ENCODE assay signal across 22 cellular contexts in genomic region chr17:7496470-7497227, GRCh38. TPM values are rescaled to one million over a fixed set of nuclear protein-coding genes. Genes with fewer than 3 reads are reported as not detected.
DNase-seq lines count a peak whose midpoint lies in the region; ATAC-seq, FAIRE-seq and TF ChIP-seq lines count a peak whose summit lies in the region.
"Had no signal": no experiment of that assay in that cellular context is flagged by ENCODE, and none has a peak within 500 bp of the region (broad histone marks: within the 10 kb centered on the region; RNA-seq: fewer than 3 reads in every experiment).

No MANE protein-coding gene starts in this region.

- H3K27ac ChIP-seq in kidney (ENCODE audit: low read depth in 2 of 2, low read length in 2 of 2): no peak overlapping the region
- H3K27ac ChIP-seq in CD8-positive, alpha-beta memory T cell (ENCODE audit: low read depth, low read length): no peak overlapping the region
- H3K27ac ChIP-seq: 22Rv1, tibial artery had no signal

- H3K36me3 Mint-ChIP-seq in activated CD4-positive, alpha-beta T cell treated with anti-CD3 and anti-CD28 coated beads, Interleukin-2, amount 10 ng/mL, durations not matched to agents 24 days and 14 days (ENCODE audit: low read depth): peaks cover 66% of the 10 kb centered on the region
- peaks cover 72% of the 10 kb centered on the region for H3K36me3 Mint-ChIP-seq in activated CD4-positive, alpha-beta T cell treated with anti-CD3 and anti-CD28 coated beads, Interleukin-2, amount 10 ng/mL, durations not matched to agents 7 days and 5 days (ENCODE audit: low read depth)
- peaks cover 68% of the 10 kb centered on the region for H3K36me3 Mint-ChIP-seq in activated naive CD8-positive, alpha-beta T cell treated with anti-CD3 and anti-CD28 coated beads, Interleukin-2, amount 50 U/mL, for 24 hours (ENCODE audit: low read depth)
- H3K36me3 Mint-ChIP-seq in type B pancreatic cell: peaks cover 48% of the 10 kb centered on the region
- H3K36me3 Mint-ChIP-seq in CD8-positive, alpha-beta memory T cell: peaks cover 13 to 85% (median 14%) of the 10 kb centered on the region in 3 donors
- peaks cover 67% of the 10 kb centered on the region for H3K36me3 Mint-ChIP-seq in activated CD4-positive, alpha-beta T cell treated with anti-CD3 and anti-CD28 coated beads for 36 hours (ENCODE audit: low read depth)

- TF ChIP-seq CTCF in kidney (IDR thresholded peaks at IDR 0.05; ENCODE audit: borderline replicate concordance, extremely low read depth, insufficient read depth) (no peak), type B pancreatic cell (conservative IDR thresholded peaks at IDR 0.05) (no peak)

- ATAC-seq in activated naive CD8-positive, alpha-beta T cell treated with anti-CD3 and anti-CD28 coated beads, Interleukin-2, amount 50 U/mL, for 24 hours: no peak
- no peak for ATAC-seq in HG03565 (IDR thresholded peaks at IDR 0.05; ENCODE audit: unreplicated experiment)
- no peak for ATAC-seq in activated CD4-positive, alpha-beta T cell treated with anti-CD3 and anti-CD28 coated beads for 36 hours
- ATAC-seq: activated CD8-positive, alpha-beta memory T cell treated with anti-CD3 and anti-CD28 coated beads, Interleukin-2, amount 10 ng/mL, durations not matched to agents 7 days and 5 days; CD8-positive, alpha-beta T cell had no signal

- H3K4me1 ChIP-seq in kidney (ENCODE audit: control insufficient read depth in 1 of 2, insufficient read depth in 1 of 2, low read depth in 1 of 2, low read length in 2 of 2): peaks cover 0 to 16% of the 10 kb centered on the region in 2 donors
- H3K4me1 ChIP-seq in CD8-positive, alpha-beta memory T cell (ENCODE audit: insufficient read depth, low read length): peaks cover 9% of the 10 kb centered on the region
- H3K4me1 ChIP-seq: tibial artery had no signal

- no peak for FAIRE-seq in kidney (lab: Jason Lieb, UNC)
- FAIRE-seq: GM19239 had no signal

- DNase-seq in activated CD4-positive, alpha-beta T cell treated with anti-CD3 and anti-CD28 coated beads, Interleukin-2, amount 10 ng/mL, durations not matched to agents 24 days and 14 days: no peak
- DNase-seq in activated CD4-positive, alpha-beta T cell treated with anti-CD3 and anti-CD28 coated beads, Interleukin-2, amount 10 ng/mL, durations not matched to agents 7 days and 5 days: no peak
- no peak for DNase-seq in activated naive CD8-positive, alpha-beta T cell treated with anti-CD3 and anti-CD28 coated beads, Interleukin-2, amount 50 U/mL, for 24 hours
- peak; percentile 61 for DNase-seq in kidney
- no peak for DNase-seq in type B pancreatic cell (ENCODE audit: extremely low spot score, unreplicated experiment)
- no peak for DNase-seq in CD8-positive, alpha-beta memory T cell
- no peak for DNase-seq in activated CD4-positive, alpha-beta T cell treated with anti-CD3 and anti-CD28 coated beads for 36 hours
- DNase-seq: activated CD8-positive, alpha-beta memory T cell treated with anti-CD3 and anti-CD28 coated beads, Interleukin-2, amount 10 ng/mL, durations not matched to agents 7 days and 5 days; activated naive CD4-positive, alpha-beta T cell treated with anti-CD3 and anti-CD28 coated beads, Interleukin-2, amount 50 U/mL, for 16 hours; caudate nucleus; CD8-positive, alpha-beta T cell; head of caudate nucleus; kidney glomerular epithelial cell; naive B cell; NCI-H1092 treated with DMSO at 0.1 percent for 48 hours; stimulated activated CD4-positive, alpha-beta T cell treated with anti-CD3 and anti-CD28 coated beads, Interleukin-2, amount 100 ng/mL, for 24 hours had no signal

- H3K27ac Mint-ChIP-seq in activated CD4-positive, alpha-beta T cell treated with anti-CD3 and anti-CD28 coated beads, Interleukin-2, amount 10 ng/mL, durations not matched to agents 24 days and 14 days: peak overlapping the region; percentile 34
- H3K27ac Mint-ChIP-seq in activated CD4-positive, alpha-beta T cell treated with anti-CD3 and anti-CD28 coated beads, Interleukin-2, amount 10 ng/mL, durations not matched to agents 7 days and 5 days: no peak overlapping the region
- peak overlapping the region; percentile 22 for H3K27ac Mint-ChIP-seq in activated naive CD8-positive, alpha-beta T cell treated with anti-CD3 and anti-CD28 coated beads, Interleukin-2, amount 50 U/mL, for 24 hours
- peak overlapping the region; percentile 83 for H3K27ac Mint-ChIP-seq in type B pancreatic cell
- H3K27ac Mint-ChIP-seq in CD8-positive, alpha-beta memory T cell: peak overlapping the region in 4 of 8 donors; percentile 25 to 77 (median 50)
- no peak overlapping the region for H3K27ac Mint-ChIP-seq in activated CD4-positive, alpha-beta T cell treated with anti-CD3 and anti-CD28 coated beads for 36 hours
- H3K27ac Mint-ChIP-seq: CD8-positive, alpha-beta T cell had no signal

- no peaks in the 10 kb centered on the region for H3K27me3 ChIP-seq in CD8-positive, alpha-beta memory T cell (ENCODE audit: insufficient read depth, low read length, poor library complexity, severe bottlenecking)
- H3K27me3 ChIP-seq: tibial artery had no signal

- H3K4me3 ChIP-seq in kidney (ENCODE audit: low read length in 2 of 2): no peak overlapping the region
- no peak overlapping the region for H3K4me3 ChIP-seq in CD8-positive, alpha-beta memory T cell (ENCODE audit: low read length)
- H3K4me3 ChIP-seq: tibial artery had no signal

- H3K4me3 Mint-ChIP-seq in activated CD4-positive, alpha-beta T cell treated with anti-CD3 and anti-CD28 coated beads, Interleukin-2, amount 10 ng/mL, durations not matched to agents 24 days and 14 days: no peak overlapping the region
- no peak overlapping the region for H3K4me3 Mint-ChIP-seq in activated CD4-positive, alpha-beta T cell treated with anti-CD3 and anti-CD28 coated beads, Interleukin-2, amount 10 ng/mL, durations not matched to agents 7 days and 5 days
- no peak overlapping the region for H3K4me3 Mint-ChIP-seq in activated naive CD8-positive, alpha-beta T cell treated with anti-CD3 and anti-CD28 coated beads, Interleukin-2, amount 50 U/mL, for 24 hours
- no peak overlapping the region for H3K4me3 Mint-ChIP-seq in type B pancreatic cell
- peak overlapping the region in 2 of 7 donors; percentile 31 to 47 for H3K4me3 Mint-ChIP-seq in CD8-positive, alpha-beta memory T cell
- H3K4me3 Mint-ChIP-seq in activated CD4-positive, alpha-beta T cell treated with anti-CD3 and anti-CD28 coated beads for 36 hours: no peak overlapping the region
- H3K4me3 Mint-ChIP-seq: activated CD8-positive, alpha-beta memory T cell treated with anti-CD3 and anti-CD28 coated beads, Interleukin-2, amount 10 ng/mL, durations not matched to agents 7 days and 5 days; CD8-positive, alpha-beta T cell had no signal

- intact Hi-C loops in activated CD4-positive, alpha-beta T cell treated with anti-CD3 and anti-CD28 coated beads, Interleukin-2, amount 10 ng/mL, durations not matched to agents 24 days and 14 days (cut with micrococcal nuclease): no loop called here
- intact Hi-C loops in kidney (cut with DNase I): no loop called here
- intact Hi-C loops in activated CD4-positive, alpha-beta T cell treated with anti-CD3 and anti-CD28 coated beads for 36 hours (cut with DNase I, micrococcal nuclease): no loop called here

- H3K27me3 Mint-ChIP-seq in activated CD4-positive, alpha-beta T cell treated with anti-CD3 and anti-CD28 coated beads, Interleukin-2, amount 10 ng/mL, durations not matched to agents 24 days and 14 days: no peaks in the 10 kb centered on the region
- H3K27me3 Mint-ChIP-seq in activated CD4-positive, alpha-beta T cell treated with anti-CD3 and anti-CD28 coated beads, Interleukin-2, amount 10 ng/mL, durations not matched to agents 7 days and 5 days: no peaks in the 10 kb centered on the region
- no peaks in the 10 kb centered on the region for H3K27me3 Mint-ChIP-seq in activated naive CD8-positive, alpha-beta T cell treated with anti-CD3 and anti-CD28 coated beads, Interleukin-2, amount 50 U/mL, for 24 hours
- no peaks in the 10 kb centered on the region for H3K27me3 Mint-ChIP-seq in type B pancreatic cell
- H3K27me3 Mint-ChIP-seq in CD8-positive, alpha-beta memory T cell: peaks cover 0 to 5% of the 10 kb centered on the region in 2 donors
- no peaks in the 10 kb centered on the region for H3K27me3 Mint-ChIP-seq in activated CD4-positive, alpha-beta T cell treated with anti-CD3 and anti-CD28 coated beads for 36 hours
- H3K27me3 Mint-ChIP-seq: activated CD8-positive, alpha-beta memory T cell treated with anti-CD3 and anti-CD28 coated beads, Interleukin-2, amount 10 ng/mL, durations not matched to agents 7 days and 5 days; naive B cell had no signal

- H3K4me1 Mint-ChIP-seq in activated CD4-positive, alpha-beta T cell treated with anti-CD3 and anti-CD28 coated beads, Interleukin-2, amount 10 ng/mL, durations not matched to agents 24 days and 14 days: peaks cover 18% of the 10 kb centered on the region
- H3K4me1 Mint-ChIP-seq in activated CD4-positive, alpha-beta T cell treated with anti-CD3 and anti-CD28 coated beads, Interleukin-2, amount 10 ng/mL, durations not matched to agents 7 days and 5 days: peaks cover 18% of the 10 kb centered on the region
- H3K4me1 Mint-ChIP-seq in activated naive CD8-positive, alpha-beta T cell treated with anti-CD3 and anti-CD28 coated beads, Interleukin-2, amount 50 U/mL, for 24 hours: peaks cover 20% of the 10 kb centered on the region
- peaks cover 22% of the 10 kb centered on the region for H3K4me1 Mint-ChIP-seq in type B pancreatic cell (ENCODE audit: unreplicated experiment)
- H3K4me1 Mint-ChIP-seq in CD8-positive, alpha-beta memory T cell: peaks cover 21 to 35% (median 28%) of the 10 kb centered on the region in 3 donors
- H3K4me1 Mint-ChIP-seq in activated CD4-positive, alpha-beta T cell treated with anti-CD3 and anti-CD28 coated beads for 36 hours: peaks cover 25% of the 10 kb centered on the region

- H3K9me3 Mint-ChIP-seq in activated CD4-positive, alpha-beta T cell treated with anti-CD3 and anti-CD28 coated beads, Interleukin-2, amount 10 ng/mL, durations not matched to agents 24 days and 14 days: no peaks in the 10 kb centered on the region
- H3K9me3 Mint-ChIP-seq in activated CD4-positive, alpha-beta T cell treated with anti-CD3 and anti-CD28 coated beads, Interleukin-2, amount 10 ng/mL, durations not matched to agents 7 days and 5 days: no peaks in the 10 kb centered on the region
- no peaks in the 10 kb centered on the region for H3K9me3 Mint-ChIP-seq in activated naive CD8-positive, alpha-beta T cell treated with anti-CD3 and anti-CD28 coated beads, Interleukin-2, amount 50 U/mL, for 24 hours
- no peaks in the 10 kb centered on the region for H3K9me3 Mint-ChIP-seq in type B pancreatic cell
- H3K9me3 Mint-ChIP-seq in CD8-positive, alpha-beta memory T cell: no peaks in the 10 kb centered on the region
- no peaks in the 10 kb centered on the region for H3K9me3 Mint-ChIP-seq in activated CD4-positive, alpha-beta T cell treated with anti-CD3 and anti-CD28 coated beads for 36 hours (ENCODE audit: low read depth)
- H3K9me3 Mint-ChIP-seq: CD8-positive, alpha-beta T cell; naive B cell had no signal

- H3K9ac ChIP-seq in kidney (ENCODE audit: low read length in 2 of 2): no peak overlapping the region

- CTCF ChIA-PET in activated CD4-positive, alpha-beta T cell treated with anti-CD3 and anti-CD28 coated beads, Interleukin-2, amount 10 ng/mL, durations not matched to agents 7 days and 5 days (lab: Charles Lee): interaction anchor here (1.0 to 2.6 kb wide), 6 partner anchors 11 to 190 kb away, joined by 3 to 10 read pairs (median 4); partner anchors contain the start of gene TP53
- CTCF ChIA-PET in CD8-positive, alpha-beta memory T cell (lab: Charles Lee): interaction anchor here (0.9 to 4.5 kb wide), 4 partner anchors 60 to 141 kb away, joined by 3 to 14 read pairs (median 3); no protein-coding TSS in a partner anchor
- CTCF ChIA-PET in activated CD4-positive, alpha-beta T cell treated with anti-CD3 and anti-CD28 coated beads for 36 hours (lab: Charles Lee): interaction anchor here (0.8 to 2.3 kb wide), 2 partner anchors 11 to 93 kb away, joined by 4 to 10 read pairs; partner anchors contain the start of gene SOX15

- no peaks in the 10 kb centered on the region for H3K9me3 ChIP-seq in kidney (ENCODE audit: control insufficient read depth in 1 of 2, low read length in 2 of 2)
- H3K9me3 ChIP-seq in CD8-positive, alpha-beta memory T cell (ENCODE audit: low read length): no peaks in the 10 kb centered on the region
- H3K9me3 ChIP-seq: tibial artery had no signal

- peaks cover 44 to 56% of the 10 kb centered on the region in 2 donors for H3K36me3 ChIP-seq in kidney (ENCODE audit: control insufficient read depth in 1 of 2, insufficient read depth in 2 of 2, low read length in 2 of 2)
- peaks cover 60% of the 10 kb centered on the region for H3K36me3 ChIP-seq in CD8-positive, alpha-beta memory T cell (ENCODE audit: insufficient read depth, low read length)

- POLR2A ChIA-PET in activated CD4-positive, alpha-beta T cell treated with anti-CD3 and anti-CD28 coated beads, Interleukin-2, amount 10 ng/mL, durations not matched to agents 7 days and 5 days (lab: Charles Lee): no interaction called here
- POLR2A ChIA-PET in CD8-positive, alpha-beta memory T cell (lab: Charles Lee): interaction anchor here (1.3 kb wide), 1 partner anchor 23 kb away, joined by 4 read pairs; no protein-coding TSS in a partner anchor
- POLR2A ChIA-PET in activated CD4-positive, alpha-beta T cell treated with anti-CD3 and anti-CD28 coated beads for 36 hours (lab: Charles Lee): interaction anchor here (0.6 to 1.8 kb wide), 2 partner anchors 60 to 214 kb away, joined by 3 to 4 read pairs; no protein-coding TSS in a partner anchor

RNA-seq across cellular contexts. Expression of gene POLR2A, which starts 12.5 kb away (rescaled TPM):
- 226 and 230 TPM in 2 replicates for total RNA-seq in activated CD4-positive, alpha-beta T cell treated with anti-CD3 and anti-CD28 coated beads, Interleukin-2, amount 10 ng/mL, durations not matched to agents 24 days and 14 days
- total RNA-seq in activated CD4-positive, alpha-beta T cell treated with anti-CD3 and anti-CD28 coated beads, Interleukin-2, amount 10 ng/mL, durations not matched to agents 7 days and 5 days: 100 to 1,000 TPM; 175 to 201 TPM
- total RNA-seq in kidney: 133 TPM
- polyA plus RNA-seq in kidney (ENCODE audit: insufficient read depth, low read depth, low replicate concordance): 18.6 TPM
- total RNA-seq in type B pancreatic cell (ENCODE audit: low replicate concordance): 175 and 244 TPM in 2 replicates
- total RNA-seq in CD8-positive, alpha-beta memory T cell: 100 to 1,000 TPM; 190 to 192 TPM
- 69.6 TPM for polyA plus RNA-seq in CD8-positive, alpha-beta memory T cell
- 100 to 1,000 TPM; 193 to 203 TPM for total RNA-seq in activated CD4-positive, alpha-beta T cell treated with anti-CD3 and anti-CD28 coated beads for 36 hours

RNA-seq across cellular contexts. Expression of gene SLC35G6, which starts 15.4 kb away (rescaled TPM):
- not detected in 2 replicates for total RNA-seq in activated CD4-positive, alpha-beta T cell treated with anti-CD3 and anti-CD28 coated beads, Interleukin-2, amount 10 ng/mL, durations not matched to agents 24 days and 14 days
- not detected for total RNA-seq in activated CD4-positive, alpha-beta T cell treated with anti-CD3 and anti-CD28 coated beads, Interleukin-2, amount 10 ng/mL, durations not matched to agents 7 days and 5 days
- total RNA-seq in kidney (not detected), type B pancreatic cell (ENCODE audit: low replicate concordance) (not detected in 2 replicates)
- not detected for polyA plus RNA-seq in kidney (ENCODE audit: insufficient read depth, low read depth, low replicate concordance)
- total RNA-seq in CD8-positive, alpha-beta memory T cell: not detected
- 0.12 TPM for polyA plus RNA-seq in CD8-positive, alpha-beta memory T cell
- total RNA-seq in activated CD4-positive, alpha-beta T cell treated with anti-CD3 and anti-CD28 coated beads for 36 hours: not detected
- total RNA-seq: activated CD8-positive, alpha-beta memory T cell treated with anti-CD3 and anti-CD28 coated beads, Interleukin-2, amount 10 ng/mL, durations not matched to agents 7 days and 5 days; CD8-positive, alpha-beta T cell; renal cortical epithelial cell; SK-MEL-5 had no signal

RNA-seq across cellular contexts. Expression of gene ZBTB4, which starts 17.2 kb away (rescaled TPM):
- 16.0 and 16.1 TPM in 2 replicates for total RNA-seq in activated CD4-positive, alpha-beta T cell treated with anti-CD3 and anti-CD28 coated beads, Interleukin-2, amount 10 ng/mL, durations not matched to agents 24 days and 14 days
- 10 to 100 TPM; 25.8 to 28.4 TPM for total RNA-seq in activated CD4-positive, alpha-beta T cell treated with anti-CD3 and anti-CD28 coated beads, Interleukin-2, amount 10 ng/mL, durations not matched to agents 7 days and 5 days
- total RNA-seq in kidney: 64.8 TPM
- polyA plus RNA-seq in kidney (ENCODE audit: insufficient read depth, low read depth, low replicate concordance): 23.2 TPM
- 34.5 and 76.6 TPM in 2 replicates for total RNA-seq in type B pancreatic cell (ENCODE audit: low replicate concordance)
- 10 to 100 TPM; 22.8 to 23.1 TPM for total RNA-seq in CD8-positive, alpha-beta memory T cell
- 24.1 TPM for polyA plus RNA-seq in CD8-positive, alpha-beta memory T cell
- 10 to 100 TPM; 17.5 to 20.9 TPM for total RNA-seq in activated CD4-positive, alpha-beta T cell treated with anti-CD3 and anti-CD28 coated beads for 36 hours

RNA-seq across cellular contexts. Expression of gene CHRNB1, which starts 51.8 kb away (rescaled TPM):
- total RNA-seq in activated CD4-positive, alpha-beta T cell treated with anti-CD3 and anti-CD28 coated beads, Interleukin-2, amount 10 ng/mL, durations not matched to agents 24 days and 14 days: 6.1 and 7.2 TPM in 2 replicates
- total RNA-seq in activated CD4-positive, alpha-beta T cell treated with anti-CD3 and anti-CD28 coated beads, Interleukin-2, amount 10 ng/mL, durations not matched to agents 7 days and 5 days: 10 to 100 TPM; 18.8 to 19.2 TPM
- total RNA-seq in kidney: 11.9 TPM
- 19.3 TPM for polyA plus RNA-seq in kidney (ENCODE audit: insufficient read depth, low read depth, low replicate concordance)
- total RNA-seq in type B pancreatic cell (ENCODE audit: low replicate concordance): 16.4 and 51.1 TPM in 2 replicates
- total RNA-seq in CD8-positive, alpha-beta memory T cell: 1 to 10 TPM; 6.0 to 6.3 TPM
- 24.7 TPM for polyA plus RNA-seq in CD8-positive, alpha-beta memory T cell
- total RNA-seq in activated CD4-positive, alpha-beta T cell treated with anti-CD3 and anti-CD28 coated beads for 36 hours: 1 to 10 TPM; 7.8 to 8.7 TPM

RNA-seq across cellular contexts. Expression of gene TNFSF12, which starts 52.2 kb away (rescaled TPM):
- total RNA-seq in activated CD4-positive, alpha-beta T cell treated with anti-CD3 and anti-CD28 coated beads, Interleukin-2, amount 10 ng/mL, durations not matched to agents 24 days and 14 days: 21.5 and 21.8 TPM in 2 replicates
- 10 to 100 TPM; 79.6 to 82.5 TPM for total RNA-seq in activated CD4-positive, alpha-beta T cell treated with anti-CD3 and anti-CD28 coated beads, Interleukin-2, amount 10 ng/mL, durations not matched to agents 7 days and 5 days
- 48.0 TPM for total RNA-seq in kidney
- polyA plus RNA-seq in kidney (ENCODE audit: insufficient read depth, low read depth, low replicate concordance): 61.8 TPM
- 4.3 and 11.3 TPM in 2 replicates for total RNA-seq in type B pancreatic cell (ENCODE audit: low replicate concordance)
- 10 to 100 TPM; 18.6 to 22.5 TPM for total RNA-seq in CD8-positive, alpha-beta memory T cell
- 60.8 TPM for polyA plus RNA-seq in CD8-positive, alpha-beta memory T cell
- 10 to 100 TPM; 10.9 to 13.7 TPM for total RNA-seq in activated CD4-positive, alpha-beta T cell treated with anti-CD3 and anti-CD28 coated beads for 36 hours

Comparison
In these comparisons a context has a peak if more than half of its experiments do, and no peak if none do; other contexts are left out.
1. H3K27ac Mint-ChIP-seq: peak in activated CD4-positive, alpha-beta T cell treated with anti-CD3 and anti-CD28 coated beads, Interleukin-2, amount 10 ng/mL, durations not matched to agents 24 days and 14 days (single experiment), activated naive CD8-positive, alpha-beta T cell treated with anti-CD3 and anti-CD28 coated beads, Interleukin-2, amount 50 U/mL, for 24 hours (single experiment) and type B pancreatic cell (single experiment); none in activated CD4-positive, alpha-beta T cell treated with anti-CD3 and anti-CD28 coated beads, Interleukin-2, amount 10 ng/mL, durations not matched to agents 7 days and 5 days (single experiment) and activated CD4-positive, alpha-beta T cell treated with anti-CD3 and anti-CD28 coated beads for 36 hours (single experiment).